Comparison of ENCODE assay signal across 19 cellular contexts in genomic region chr19:43469160-43469480, GRCh38. TPM values are rescaled to one million over a fixed set of nuclear protein-coding genes. Genes with fewer than 3 reads are reported as not detected.
DNase-seq lines count a peak whose midpoint lies in the region; TF ChIP-seq lines count a peak whose summit lies in the region.
"Had no signal": no experiment of that assay in that cellular context is flagged by ENCODE, and none has a peak within 500 bp of the region (broad histone marks: within the 10 kb centered on the region; RNA-seq: fewer than 3 reads in every experiment).

No MANE protein-coding gene starts in this region.

- H3K23ac ChIP-seq in mesendoderm (ENCODE audit: low read length) = no peak overlapping the region

- H3F3A ChIP-seq in PC-9 (ENCODE audit: insufficient read depth, low read depth) (peaks cover 65% of the 10 kb centered on the region), smooth muscle cell (ENCODE audit: low read depth) (no peaks in the 10 kb centered on the region)

- no peaks in the 10 kb centered on the region for H3K9me2 ChIP-seq in PC-9 (ENCODE audit: insufficient read depth)
- H3K9me2 ChIP-seq: SK-N-SH had no signal

- H3K56ac ChIP-seq in mesendoderm (ENCODE audit: low read length) = no peak overlapping the region

- no peaks in the 10 kb centered on the region for H4K20me1 ChIP-seq in PC-9 (ENCODE audit: insufficient read depth)
- H4K20me1 ChIP-seq in smooth muscle cell (ENCODE audit: low read depth) = no peaks in the 10 kb centered on the region

- H3K4ac ChIP-seq in mesendoderm (ENCODE audit: low read depth, low read length) = no peak overlapping the region

- TF ChIP-seq EP300 in stomach (IDR thresholded peaks at IDR 0.05) = no peak

- DNase-seq in activated gamma-delta T cell treated with Interleukin-2 at 50 U/mL for 16 hours = peak; percentile 10
- no peak for DNase-seq in activated gamma-delta T cell (lab: John Stamatoyannopoulos, UW)
- peak in 1 of 2 experiments; percentile 38 for DNase-seq in PC-9
- no peak for DNase-seq in effector memory CD4-positive, alpha-beta T cell
- DNase-seq in smooth muscle cell (lab: John Stamatoyannopoulos, UW; ENCODE audit: unreplicated experiment) = no peak
- DNase-seq in DMS53 treated with DMSO at 0.1 percent for 48 hours (lab: John Stamatoyannopoulos, UW; ENCODE audit: unreplicated experiment) = no peak
- DNase-seq in stomach = no peak
- no peak for DNase-seq in mesendoderm
- DNase-seq: ACHN, Calu3, left ventricle myocardium inferior, naive B cell, NCI-H1417, NCI-H345, psoas muscle, SK-N-SH, testis had no signal

- H3K4me1 ChIP-seq in PC-9 (replicated peaks; ENCODE audit: insufficient read depth) = peaks cover 52% of the 10 kb centered on the region
- peaks cover 25% of the 10 kb centered on the region for H3K4me1 ChIP-seq in effector memory CD4-positive, alpha-beta T cell (ENCODE audit: control insufficient read depth, insufficient read depth, low read length, poor library complexity, severe bottlenecking)
- no peaks in the 10 kb centered on the region for H3K4me1 ChIP-seq in smooth muscle cell (ENCODE audit: low read depth)
- peaks cover 5 to 17% (median 13%) of the 10 kb centered on the region in 4 donors for H3K4me1 ChIP-seq in stomach
- peaks cover 2% of the 10 kb centered on the region for H3K4me1 ChIP-seq in mesendoderm (ENCODE audit: control insufficient read depth, low read depth, low read length)
- H3K4me1 ChIP-seq: psoas muscle, testis had no signal

- H4K5ac ChIP-seq in mesendoderm (ENCODE audit: low read length) = no peak overlapping the region

- WGBS in smooth muscle cell (ENCODE audit: low lambda C conversion rate) = 77% methylated on average over 1 of the region's 1 CpG
- WGBS in stomach, 5 donors = 52 to 75% (median 60%) methylated on average over 1 of the region's 1 CpG
- no CpG with 5 or more reads among the region's 1 CpG for WGBS in mesendoderm (ENCODE audit: extremely low coverage, insufficient coverage, low lambda C conversion rate)

- H3K4me2 ChIP-seq in PC-9 (peak overlapping the region; percentile 65; the same call in 1 of the 2 replicates), smooth muscle cell (no peak overlapping the region), mesendoderm (ENCODE audit: low read length) (no peak overlapping the region)
- H3K4me2 ChIP-seq: SK-N-SH had no signal

- H3K36me3 ChIP-seq in PC-9 (ENCODE audit: low read depth) = no peaks in the 10 kb centered on the region
- no peaks in the 10 kb centered on the region for H3K36me3 ChIP-seq in effector memory CD4-positive, alpha-beta T cell (ENCODE audit: control insufficient read depth, insufficient read depth, low read length)
- H3K36me3 ChIP-seq in smooth muscle cell (ENCODE audit: low read depth) = no peaks in the 10 kb centered on the region
- H3K36me3 ChIP-seq in stomach = no peaks in the 10 kb centered on the region
- no peaks in the 10 kb centered on the region for H3K36me3 ChIP-seq in mesendoderm (ENCODE audit: control insufficient read depth, insufficient read depth, low read length)
- H3K36me3 ChIP-seq: left ventricle myocardium inferior had no signal

- H3K79me2 ChIP-seq in PC-9 (ENCODE audit: low read depth) = peaks cover 10% of the 10 kb centered on the region
- H3K79me2 ChIP-seq in smooth muscle cell (ENCODE audit: low read depth) = no peaks in the 10 kb centered on the region
- H3K79me2 ChIP-seq in mesendoderm (ENCODE audit: control insufficient read depth, insufficient read depth, low read length) = no peaks in the 10 kb centered on the region

- H3K9ac ChIP-seq in smooth muscle cell (ENCODE audit: low read depth) = no peak overlapping the region
- no peak overlapping the region for H3K9ac ChIP-seq in mesendoderm (ENCODE audit: low read length)
- H3K9ac ChIP-seq: SK-N-SH had no signal

- TF ChIP-seq CTCF in PC-9 (conservative IDR thresholded peaks at IDR 0.05) (no peak), smooth muscle cell (IDR thresholded peaks at IDR 0.05; ENCODE audit: borderline replicate concordance, insufficient read depth, poor library complexity, severe bottlenecking) (no peak), stomach (IDR thresholded peaks at IDR 0.05) (no peak)

- BruUV-seq in PC-9 (replicated peaks; lab: Mats Ljungman, UMichigan) = no TSS peak

- H3K79me1 ChIP-seq in mesendoderm (ENCODE audit: low read length) = no peaks in the 10 kb centered on the region

- H3K9me3 ChIP-seq in PC-9 (ENCODE audit: insufficient read depth, low read depth) (no peaks in the 10 kb centered on the region), smooth muscle cell (replicated peaks; ENCODE audit: low read depth) (no peaks in the 10 kb centered on the region), stomach (no peaks in the 10 kb centered on the region)
- no peaks in the 10 kb centered on the region for H3K9me3 ChIP-seq in effector memory CD4-positive, alpha-beta T cell (ENCODE audit: control insufficient read depth, low read length)
- H3K9me3 ChIP-seq: left ventricle myocardium inferior, psoas muscle, SK-N-SH, testis had no signal

- CTCF ChIA-PET in PC-9 (lab: Charles Lee) = no interaction called here

- H4K8ac ChIP-seq in mesendoderm (ENCODE audit: low read depth, low read length) = no peak overlapping the region

- no peak overlapping the region for H2BK120ac ChIP-seq in mesendoderm (ENCODE audit: low read depth, low read length)

- intact Hi-C loops in PC-9 (cut with micrococcal nuclease; ENCODE audit: unreplicated experiment) = loop anchor here (5.0 kb wide), 1 partner anchor 48 kb away; no protein-coding TSS in a partner anchor
- intact Hi-C loops in stomach (cut with DNase I; ENCODE audit: low total_unique reads) = loop anchor here (10.0 kb wide), 1 partner anchor 196 kb away; no protein-coding TSS in a partner anchor

- H3K18ac ChIP-seq in mesendoderm (ENCODE audit: low read length) = no peak overlapping the region

- no peaks in the 10 kb centered on the region for H3K27me3 ChIP-seq in PC-9 (ENCODE audit: insufficient read depth, low read depth)
- H3K27me3 ChIP-seq in effector memory CD4-positive, alpha-beta T cell (replicated peaks; ENCODE audit: control insufficient read depth, insufficient read depth, low read length, poor library complexity, severe bottlenecking) = no peaks in the 10 kb centered on the region
- H3K27me3 ChIP-seq in smooth muscle cell (ENCODE audit: low read depth) = no peaks in the 10 kb centered on the region
- peaks cover 0 to 12% (median 0%) of the 10 kb centered on the region in 3 donors for H3K27me3 ChIP-seq in stomach
- no peaks in the 10 kb centered on the region for H3K27me3 ChIP-seq in mesendoderm (ENCODE audit: insufficient read depth, low read length, poor library complexity)
- H3K27me3 ChIP-seq: testis had no signal

- H2BK15ac ChIP-seq in mesendoderm (replicated peaks; ENCODE audit: low read depth) = no peak overlapping the region

- no peak overlapping the region for H2AFZ ChIP-seq in PC-9
- H2AFZ ChIP-seq in smooth muscle cell (ENCODE audit: low read depth) = no peak overlapping the region

- POLR2A ChIA-PET in PC-9 (lab: Charles Lee; ENCODE audit: unreplicated experiment) = interaction anchor here (0.7 kb wide), 1 partner anchor 227 kb away, joined by 3 read pairs; no protein-coding TSS in a partner anchor

- no peak overlapping the region for H3K4me3 ChIP-seq in PC-9
- H3K4me3 ChIP-seq in effector memory CD4-positive, alpha-beta T cell (ENCODE audit: insufficient read depth, low read depth, low read length, poor library complexity, severe bottlenecking) = no peak overlapping the region
- H3K4me3 ChIP-seq in smooth muscle cell = no peak overlapping the region
- no peak overlapping the region for H3K4me3 ChIP-seq in stomach
- H3K4me3 ChIP-seq in mesendoderm (ENCODE audit: low read length) = no peak overlapping the region
- H3K4me3 ChIP-seq: coronary artery, left ventricle myocardium inferior, psoas muscle, testis had no signal

- no peak overlapping the region for H2BK5ac ChIP-seq in mesendoderm (ENCODE audit: low read length)

- H3K27ac ChIP-seq in PC-9 (peak overlapping the region; percentile 92), smooth muscle cell (ENCODE audit: low read depth) (peak overlapping the region; percentile 31), stomach (no peak overlapping the region), mesendoderm (ENCODE audit: low read depth, low read length) (no peak overlapping the region)
- H3K27ac ChIP-seq in effector memory CD4-positive, alpha-beta T cell (ENCODE audit: insufficient read depth, low read length, poor library complexity, severe bottlenecking) = peak overlapping the region; percentile 70
- H3K27ac ChIP-seq: coronary artery, left ventricle myocardium inferior, psoas muscle, testis, VCaP had no signal

- no peak for TF ChIP-seq POLR2A in stomach (IDR thresholded peaks at IDR 0.05)

- H2AK5ac ChIP-seq in mesendoderm (ENCODE audit: low read length) = no peak overlapping the region

RNA-seq across cellular contexts. Expression of gene LYPD3, which starts 3.7 kb away (rescaled TPM):
- 70.8 and 78.3 TPM in 2 replicates for total RNA-seq in PC-9 (2021)
- 12.7 and 20.6 TPM in 2 replicates for total RNA-seq in smooth muscle cell
- polyA plus RNA-seq in smooth muscle cell = 17.9 and 36.9 TPM in 2 replicates
- total RNA-seq in stomach = under 1 TPM in 3 of 5 donors, not detected in 2; 0.29 to 0.55 (median 0.45) TPM
- polyA plus RNA-seq in stomach = 10 to 100 TPM in 1 of 3 donors, 1 to 10 TPM in 1, under 1 TPM in 1; 0.76 to 72.4 (median 2.2) TPM
- polyA plus RNA-seq in mesendoderm (2013, experiment 1 of 2) = 2.9 TPM
- polyA plus RNA-seq in mesendoderm (2013, experiment 2 of 2) = 2.3 TPM
- total RNA-seq: psoas muscle had no signal

RNA-seq across cellular contexts. Expression of gene PHLDB3, which starts 35.4 kb away (rescaled TPM):
- total RNA-seq in PC-9 (2021) = 36.7 and 50.7 TPM in 2 replicates
- 7.2 and 8.9 TPM in 2 replicates for total RNA-seq in smooth muscle cell
- polyA plus RNA-seq in smooth muscle cell = 8.6 and 17.4 TPM in 2 replicates
- 10 to 100 TPM in 1 of 5 donors, 1 to 10 TPM in 3, not detected in 1; 2.0 to 55.3 (median 8.5) TPM for total RNA-seq in stomach
- 10 to 100 TPM in 2 of 3 donors, 1 to 10 TPM in 1; 9.5 to 24.9 (median 13.9) TPM for polyA plus RNA-seq in stomach
- 2.3 TPM for polyA plus RNA-seq in mesendoderm (2013, experiment 1 of 2)
- 2.3 TPM for polyA plus RNA-seq in mesendoderm (2013, experiment 2 of 2)

RNA-seq across cellular contexts. Expression of gene TEX101, which starts 54.4 kb away (rescaled TPM):
- total RNA-seq in PC-9 (2021) (not detected in 2 replicates), smooth muscle cell (not detected in 2 replicates), stomach (not detected)
- polyA plus RNA-seq in smooth muscle cell (not detected in 2 replicates), stomach (under 1 TPM in 1 of 3 donors, not detected in 2; 0.28 TPM)
- polyA plus RNA-seq in mesendoderm (2013, experiment 1 of 2) = 0.46 TPM
- 0.35 TPM for polyA plus RNA-seq in mesendoderm (2013, experiment 2 of 2)
- total RNA-seq: Calu3, left ventricle myocardium inferior, psoas muscle had no signal
- polyA plus RNA-seq: psoas muscle had no signal

RNA-seq across cellular contexts. Expression of gene ETHE1, which starts 57.9 kb away (rescaled TPM):
- 83.4 and 89.3 TPM in 2 replicates for total RNA-seq in PC-9 (2021)
- total RNA-seq in smooth muscle cell = 45.4 and 61.1 TPM in 2 replicates
- polyA plus RNA-seq in smooth muscle cell = 57.6 and 61.4 TPM in 2 replicates
- 100 to 1,000 TPM in 1 of 5 donors, 10 to 100 TPM in 4; 43.5 to 157 (median 61.1) TPM for total RNA-seq in stomach
- polyA plus RNA-seq in stomach = 10 to 100 TPM; 42.6 to 55.5 (median 42.8) TPM
- polyA plus RNA-seq in mesendoderm (2013, experiment 1 of 2) = 6.7 TPM
- 6.7 TPM for polyA plus RNA-seq in mesendoderm (2013, experiment 2 of 2)

Comparison
In these comparisons a context has a peak if more than half of its experiments do, and no peak if none do; other contexts are left out.
1. H3K27ac ChIP-seq: peak in PC-9 (single experiment), effector memory CD4-positive, alpha-beta T cell (single experiment) and smooth muscle cell (single experiment); none in stomach (0 of 5) and mesendoderm (single experiment).